Comparison of ENCODE assay signal across 8 cellular contexts in the genomic region with DNA sequence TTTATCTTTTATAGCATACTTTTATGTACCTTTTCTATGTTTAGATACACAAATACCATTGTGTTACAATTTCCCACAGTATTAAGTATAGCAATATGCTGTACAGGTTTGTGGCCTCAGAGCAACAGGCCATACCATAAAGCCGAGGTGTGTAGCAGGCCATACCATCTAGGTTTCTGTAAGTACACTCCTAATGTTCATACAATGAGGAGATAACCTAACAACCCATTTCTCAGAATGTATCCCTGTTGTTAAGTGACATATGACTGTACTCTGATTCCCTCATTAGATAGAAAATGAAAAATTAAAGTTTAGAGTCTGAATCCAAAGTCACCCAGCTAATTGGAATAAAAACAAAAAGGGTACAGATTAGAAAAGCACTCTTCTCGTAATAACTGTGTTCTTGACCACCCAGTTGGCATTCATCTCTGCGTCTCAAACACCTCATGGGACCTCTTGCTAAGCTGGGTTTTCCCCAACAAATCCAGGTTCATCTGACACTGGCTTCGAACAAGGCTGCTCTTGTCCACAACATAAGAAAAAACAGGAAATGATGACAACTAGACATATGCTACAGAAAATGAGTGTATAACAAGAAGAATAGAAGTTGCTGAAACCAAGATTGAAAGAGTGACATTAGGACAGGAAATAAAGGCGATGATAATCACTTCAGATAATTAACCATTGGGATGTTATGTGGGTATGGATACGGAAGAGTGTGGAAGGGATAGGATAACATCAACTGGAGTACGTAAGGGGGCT. TPM values are rescaled to one million over a fixed set of nuclear protein-coding genes. Genes with fewer than 3 reads are reported as not detected.
DNase-seq lines count a peak whose midpoint lies in the region; FAIRE-seq and TF ChIP-seq lines count a peak whose summit lies in the region.

No MANE protein-coding gene starts in this region.

- H3K4me2 ChIP-seq in DOHH2 (ENCODE audit: low read length): peak overlapping the region; percentile 84
- peak overlapping the region; percentile 97 for H3K4me2 ChIP-seq in OCI-LY3 (ENCODE audit: low read length)

- DNase-seq in pons (ENCODE audit: low spot score) (peak; percentile 19), HTR-8/SVneo (ENCODE audit: insufficient read length, low spot score) (no peak), lower leg skin (ENCODE audit: low spot score in 2 of 2) (no peak), NCI-H2171 (lab: John Stamatoyannopoulos, UW) (no peak), HT-29 (ENCODE audit: low spot score) (no peak)

- H4K20me1 ChIP-seq in DOHH2 (ENCODE audit: control insufficient read depth, insufficient read depth, low read depth, low read length) (peaks cover 5% of the 10 kb centered on the region; the same call in 1 of the 2 replicates), OCI-LY3 (ENCODE audit: insufficient read depth, low read length) (no peaks in the 10 kb centered on the region)

- H3K79me2 ChIP-seq in DOHH2 (ENCODE audit: control insufficient read depth, low read length): peaks cover 39% of the 10 kb centered on the region
- H3K79me2 ChIP-seq in OCI-LY3 (ENCODE audit: low read length): peaks cover 28% of the 10 kb centered on the region

- H3K4me3 ChIP-seq in DOHH2 (ENCODE audit: low read length) (peak overlapping the region; percentile 89), OCI-LY3 (ENCODE audit: low read length) (peak overlapping the region; percentile 96), endocrine pancreas (ENCODE audit: control insufficient read depth, insufficient read depth, low read length) (peak overlapping the region; percentile 88), lower leg skin (ENCODE audit: low read depth, poor library complexity, severe bottlenecking) (no peak overlapping the region)

- H3K27ac ChIP-seq in DOHH2 (ENCODE audit: low read depth, low read length) (0 out of 2 replicates have a peak overlapping the region, but pooled peaks have one; percentile 39), OCI-LY3 (ENCODE audit: low read length) (peak overlapping the region; percentile 45)

- H3F3A ChIP-seq in DOHH2 (ENCODE audit: control insufficient read depth, insufficient read depth): peaks cover 6% of the 10 kb centered on the region

- TF ChIP-seq CTCF in DOHH2 (IDR thresholded peaks at IDR 0.05; ENCODE audit: low read depth, low read length, poor library complexity, severe bottlenecking) (no peak), OCI-LY3 (IDR thresholded peaks at IDR 0.05; ENCODE audit: low read depth, low read length) (no peak), lower leg skin (IDR thresholded peaks at IDR 0.05) (no peak)

- H3K9me3 ChIP-seq in DOHH2 (ENCODE audit: control insufficient read depth, insufficient read depth, low read length) (no peaks in the 10 kb centered on the region), OCI-LY3 (ENCODE audit: insufficient read depth, low read length) (no peaks in the 10 kb centered on the region), endocrine pancreas (ENCODE audit: control insufficient read depth, low read length) (no peaks in the 10 kb centered on the region)

- no peaks in the 10 kb centered on the region for H3K9me2 ChIP-seq in DOHH2 (replicated peaks; ENCODE audit: control insufficient read depth, low read length)

- H3K27me3 ChIP-seq in DOHH2 (ENCODE audit: control insufficient read depth, low read length) (no peaks in the 10 kb centered on the region), OCI-LY3 (ENCODE audit: low read depth, low read length) (no peaks in the 10 kb centered on the region), endocrine pancreas (ENCODE audit: control insufficient read depth, insufficient read depth, low read length) (no peaks in the 10 kb centered on the region)

- intact Hi-C loops in lower leg skin (cut with DNase I; ENCODE audit: low total_unique reads): no loop called here

- H3K4me1 ChIP-seq in DOHH2 (ENCODE audit: control insufficient read depth, low read length) (peaks cover 21% of the 10 kb centered on the region), OCI-LY3 (ENCODE audit: low read length) (peaks cover 14% of the 10 kb centered on the region), endocrine pancreas (ENCODE audit: control insufficient read depth, insufficient read depth, low read length) (no peaks in the 10 kb centered on the region)

- H3K9ac ChIP-seq in OCI-LY3 (ENCODE audit: low read length): peak overlapping the region; percentile 88
- H3K9ac ChIP-seq in endocrine pancreas (ENCODE audit: control insufficient read depth, insufficient read depth, low read length): no peak overlapping the region

- 49 to 52% methylated on average over 7 of the region's 7 CpGs for WGBS in lower leg skin, 2 donors

- FAIRE-seq in HTR-8/SVneo (lab: Jason Lieb, UNC): no peak

- TF ChIP-seq POLR2A in lower leg skin (IDR thresholded peaks at IDR 0.05): no peak

- H3K36me3 ChIP-seq in DOHH2 (ENCODE audit: control insufficient read depth, low read length) (peaks cover 64% of the 10 kb centered on the region), OCI-LY3 (replicated peaks; ENCODE audit: low read depth, low read length) (peaks cover 12% of the 10 kb centered on the region), endocrine pancreas (ENCODE audit: control insufficient read depth, insufficient read depth, low read length) (no peaks in the 10 kb centered on the region)

- no peak overlapping the region for H2AFZ ChIP-seq in OCI-LY3 (ENCODE audit: low read depth, low read length)

RNA-seq across cellular contexts. Expression of gene NDUFB8, which starts 1.4 kb away (rescaled TPM):
- total RNA-seq in lower leg skin: 100 to 1,000 TPM; 128 to 211 (median 177) TPM
- total RNA-seq in HT-29 (2014; rRNA removed; shearing (Covaris generic)): 289 and 300 TPM in 2 replicates

RNA-seq across cellular contexts. Expression of gene HIF1AN, which starts 7.4 kb away (rescaled TPM):
- 10 to 100 TPM; 11.9 to 21.0 (median 15.6) TPM for total RNA-seq in lower leg skin
- 5.2 and 7.4 TPM in 2 replicates for total RNA-seq in HT-29 (2014; rRNA removed; shearing (Covaris generic))

RNA-seq across cellular contexts. Expression of gene SEC31B, which starts 8.6 kb away (rescaled TPM):
- 10 to 100 TPM in 1 of 4 donors, 1 to 10 TPM in 3; 2.6 to 11.3 (median 5.8) TPM for total RNA-seq in lower leg skin
- 1.2 and 2.0 TPM in 2 replicates for total RNA-seq in HT-29 (2014; rRNA removed; shearing (Covaris generic))
